ENCODE assay signal across 17 cellular contexts in the genomic region with DNA sequence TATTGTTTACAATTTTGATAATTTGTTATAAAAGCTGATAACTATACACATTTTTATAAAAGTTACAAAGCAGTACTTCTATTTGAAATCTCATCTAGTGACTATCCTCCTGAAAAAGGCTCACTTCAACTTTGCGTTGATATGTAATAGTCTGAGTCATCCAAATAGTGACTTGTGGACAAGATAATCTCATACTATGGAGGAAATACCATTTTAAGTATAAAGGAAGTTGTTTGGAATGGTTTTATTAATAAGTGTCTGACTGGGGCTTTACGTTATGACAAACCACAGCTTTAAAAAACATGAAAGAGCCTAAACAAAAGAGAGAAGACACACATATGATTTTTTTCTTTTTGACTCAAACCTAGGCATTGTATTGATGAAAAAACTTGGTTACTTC.
DNase-seq lines count a peak whose midpoint lies in the region; ATAC-seq and TF ChIP-seq lines count a peak whose summit lies in the region.
"Had no signal": no experiment of that assay in that cellular context is flagged by ENCODE, and none has a peak within 500 bp of the region (broad histone marks: within the 10 kb centered on the region; RNA-seq: fewer than 3 reads in every experiment).

No MANE protein-coding gene starts in this region.

- no peak overlapping the region for H3K27ac ChIP-seq in foreskin keratinocyte
- H3K27ac ChIP-seq: left ventricle myocardium inferior, upper lobe of left lung had no signal

- peak; percentile 84 for ATAC-seq in HG03097 (IDR thresholded peaks at IDR 0.05; ENCODE audit: low FRiP score, unreplicated experiment)
- ATAC-seq in SK-N-SH treated with all-trans-retinoic acid at 6 μM for 48 hours: peak; percentile 84
- ATAC-seq in foreskin keratinocyte: peak; percentile 78
- ATAC-seq in HG02885 (IDR thresholded peaks at IDR 0.05; ENCODE audit: poor library complexity, unreplicated experiment): no peak
- no peak for ATAC-seq in HG03095 (IDR thresholded peaks at IDR 0.05; ENCODE audit: unreplicated experiment)
- no peak for ATAC-seq in GM18858 (IDR thresholded peaks at IDR 0.05; ENCODE audit: unreplicated experiment)
- ATAC-seq: activated CD8-positive, alpha-beta memory T cell treated with anti-CD3 and anti-CD28 coated beads, Interleukin-2, amount 10 ng/mL, durations not matched to agents 7 days and 5 days; WTC11 had no signal

- TF ChIP-seq CTCF in foreskin keratinocyte (conservative IDR thresholded peaks at IDR 0.05): no peak

- DNase-seq in EH (ENCODE audit: low read depth) (peak; percentile 77), foreskin keratinocyte (peak; percentile 23 to 62)
- no peak for DNase-seq in activated CD4-positive, alpha-beta T cell treated with anti-CD3 and anti-CD28 coated beads, Interleukin-2, amount 50 U/mL, for 48 hours
- DNase-seq: activated CD8-positive, alpha-beta memory T cell treated with anti-CD3 and anti-CD28 coated beads, Interleukin-2, amount 10 ng/mL, durations not matched to agents 7 days and 5 days; activated naive CD4-positive, alpha-beta T cell treated with anti-CD3 and anti-CD28 coated beads, Interleukin-2, amount 50 U/mL, for 16 hours; GOT3; left ventricle myocardium inferior; NCI-H1092; NCI-H2171 treated with DMSO at 0.1 percent for 48 hours; stimulated activated CD4-positive, alpha-beta T cell treated with anti-CD3 and anti-CD28 coated beads, Interleukin-2, amount 100 ng/mL, for 48 hours; upper lobe of left lung had no signal

- no peaks in the 10 kb centered on the region for H3K27me3 ChIP-seq in foreskin keratinocyte
- H3K27me3 ChIP-seq: upper lobe of left lung had no signal

- peaks cover 5% of the 10 kb centered on the region for H3K4me1 ChIP-seq in foreskin keratinocyte
- H3K4me1 ChIP-seq: left ventricle myocardium inferior, upper lobe of left lung had no signal

TF ChIP-seq in SK-N-SH treated with all-trans-retinoic acid at 6 μM for 48 hours, 23 proteins besides CTCF, POLR2A, EP300 and RAD21:
- no peak for TF ChIP-seq ISL1 (CRISPR knock-in tag; IDR thresholded peaks at IDR 0.05)
- TF ChIP-seq, protein P1, sequence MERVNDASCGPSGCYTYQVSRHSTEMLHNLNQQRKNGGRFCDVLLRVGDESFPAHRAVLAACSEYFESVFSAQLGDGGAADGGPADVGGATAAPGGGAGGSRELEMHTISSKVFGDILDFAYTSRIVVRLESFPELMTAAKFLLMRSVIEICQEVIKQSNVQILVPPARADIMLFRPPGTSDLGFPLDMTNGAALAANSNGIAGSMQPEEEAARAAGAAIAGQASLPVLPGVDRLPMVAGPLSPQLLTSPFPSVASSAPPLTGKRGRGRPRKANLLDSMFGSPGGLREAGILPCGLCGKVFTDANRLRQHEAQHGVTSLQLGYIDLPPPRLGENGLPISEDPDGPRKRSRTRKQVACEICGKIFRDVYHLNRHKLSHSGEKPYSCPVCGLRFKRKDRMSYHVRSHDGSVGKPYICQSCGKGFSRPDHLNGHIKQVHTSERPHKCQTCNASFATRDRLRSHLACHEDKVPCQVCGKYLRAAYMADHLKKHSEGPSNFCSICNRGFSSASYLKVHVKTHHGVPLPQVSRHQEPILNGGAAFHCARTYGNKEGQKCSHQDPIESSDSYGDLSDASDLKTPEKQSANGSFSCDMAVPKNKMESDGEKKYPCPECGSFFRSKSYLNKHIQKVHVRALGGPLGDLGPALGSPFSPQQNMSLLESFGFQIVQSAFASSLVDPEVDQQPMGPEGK (CRISPR knock-in tag; IDR thresholded peaks at IDR 0.05; ENCODE audit: borderline replicate concordance): 0 out of 2 replicates have a peak, but pooled peaks have one; percentile 33
TF ChIP-seq in SK-N-SH treated with all-trans-retinoic acid at 6 μM for 48 hours: peak in this region for 1.

Comparison
In these comparisons a context has a peak if more than half of its experiments do, and no peak if none do; other contexts are left out.
1. DNase-seq: peak in EH (single experiment) and foreskin keratinocyte (2 of 2); none in activated CD4-positive, alpha-beta T cell treated with anti-CD3 and anti-CD28 coated beads, Interleukin-2, amount 50 U/mL, for 48 hours (0 of 2).
2. ATAC-seq: peak in HG03097 (single experiment), SK-N-SH treated with all-trans-retinoic acid at 6 μM for 48 hours (single experiment) and foreskin keratinocyte (single experiment); none in HG02885 (single experiment), HG03095 (single experiment) and GM18858 (single experiment).